ENCODE assay signal across 13 cellular contexts in genomic region chr3:100269410-100270217, GRCh38. TPM values are rescaled to one million over a fixed set of nuclear protein-coding genes. Genes with fewer than 3 reads are reported as not detected.
A peak's percentile ranks its signal among the peaks of the same experiment; 100 is the strongest.
DNase-seq lines count a peak whose midpoint lies in the region; ATAC-seq, FAIRE-seq and TF ChIP-seq lines count a peak whose summit lies in the region.
"Had no signal": no experiment of that assay in that cellular context is flagged by ENCODE, and none has a peak within 500 bp of the region (broad histone marks: within the 10 kb centered on the region; RNA-seq: fewer than 3 reads in every experiment).

No MANE protein-coding gene starts in this region.

- intact Hi-C loops in aorta (cut with DNase I): no loop called here

- FAIRE-seq in A549 (lab: Jason Lieb, UNC): peak; percentile 32
- FAIRE-seq in GM19239 (lab: Jason Lieb, UNC): peak; percentile 62
- FAIRE-seq: H1 had no signal

- no peaks in the 10 kb centered on the region for H3K36me3 ChIP-seq in RWPE2 (ENCODE audit: low read depth)
- H3K36me3 ChIP-seq in fibroblast of lung (ENCODE audit: control insufficient read depth, insufficient read depth, low read length): no peaks in the 10 kb centered on the region
- no peaks in the 10 kb centered on the region for H3K36me3 ChIP-seq in aorta (ENCODE audit: control insufficient read depth in 1 of 2, insufficient read depth in 2 of 2, low read length in 1 of 2)
- H3K36me3 ChIP-seq: right atrium auricular region, upper lobe of right lung had no signal

- CTCF ChIA-PET in A549 (lab: Yijun Ruan, JAX): interaction anchor here (2.0 kb wide), 1 partner anchor 15 kb away, joined by 6 read pairs; no protein-coding TSS in a partner anchor

- DNase-seq in A549 (ENCODE audit: low read depth in 1 of 2, low spot score in 1 of 2) (no peak), GM19239 (ENCODE audit: insufficient read length, low spot score) (no peak), RWPE2 (ENCODE audit: low spot score) (no peak), fibroblast of lung (ENCODE audit: low read depth in 2 of 2) (peak; percentile 86 to 100), aorta (no peak), NCI-H526 treated with DMSO at 0.1 percent for 48 hours (lab: John Stamatoyannopoulos, UW) (no peak), NCI-H1417 (lab: John Stamatoyannopoulos, UW) (no peak)
- DNase-seq: activated CD4-positive, alpha-beta T cell treated with anti-CD3 and anti-CD28 coated beads, Interleukin-2, amount 50 U/mL, for 4 hours; DND-41; upper lobe of right lung had no signal

- no peaks in the 10 kb centered on the region for H3K27me3 ChIP-seq in RWPE2 (ENCODE audit: insufficient read depth, poor library complexity, severe bottlenecking)
- H3K27me3 ChIP-seq in fibroblast of lung (ENCODE audit: control insufficient read depth, insufficient read depth, low read length): no peaks in the 10 kb centered on the region
- H3K27me3 ChIP-seq in aorta (ENCODE audit: control insufficient read depth in 1 of 2, insufficient read depth in 2 of 2, low read length in 1 of 2): no peaks in the 10 kb centered on the region
- H3K27me3 ChIP-seq: right atrium auricular region, upper lobe of right lung had no signal

- H3K4me1 ChIP-seq in A549 (no peaks in the 10 kb centered on the region), RWPE2 (ENCODE audit: insufficient read depth, poor library complexity, severe bottlenecking) (peaks cover 61% of the 10 kb centered on the region), fibroblast of lung (ENCODE audit: control insufficient read depth, extremely low read depth, insufficient read depth, low read length) (peaks cover 10% of the 10 kb centered on the region), aorta (ENCODE audit: control insufficient read depth in 1 of 2, insufficient read depth in 2 of 2, low read length in 2 of 2) (peaks cover 1 to 2% of the 10 kb centered on the region in 2 donors)

- ATAC-seq in A549 (no peak; a peak in 1 of 6 replicates), RWPE2 (ENCODE audit: low read depth) (peak; percentile 90), aorta (ENCODE audit: low FRiP score) (no peak), HG03342 (IDR thresholded peaks at IDR 0.05; ENCODE audit: unreplicated experiment) (no peak)
- ATAC-seq: upper lobe of right lung had no signal

- H3K4me3 ChIP-seq in A549 (no peak overlapping the region), RWPE2 (ENCODE audit: severe bottlenecking) (no peak overlapping the region), fibroblast of lung (replicated peaks in 1 of 4; ENCODE audit: control extremely low read depth in 1 of 4, insufficient read depth in 1 of 4, low read depth in 3 of 4, low read length in 4 of 4) (peak overlapping the region in 3 of 4 experiments; percentile 21 to 24 (median 21)), aorta (ENCODE audit: low read length in 2 of 2) (no peak overlapping the region)
- H3K4me3 ChIP-seq: right atrium auricular region, upper lobe of right lung had no signal

- WGBS in A549 (ENCODE audit: missing lambda C conversion rate): 73% methylated on average over 2 of the region's 2 CpGs
- whole genome bisulfite sequencing in aorta, 2 donors: 75 to 80% methylated on average over 2 of the region's 2 CpGs

- TF ChIP-seq EP300 in A549 (IDR thresholded peaks at IDR 0.05): no peak

- no peak overlapping the region for H3K4me2 ChIP-seq in A549
- H3K4me2 ChIP-seq in fibroblast of lung (ENCODE audit: extremely low read depth, insufficient read depth, low read length): peak overlapping the region; percentile 77

- no peak overlapping the region for H3K27ac ChIP-seq in A549
- peak overlapping the region; percentile 98 for H3K27ac ChIP-seq in RWPE2 (ENCODE audit: poor library complexity, severe bottlenecking)
- H3K27ac ChIP-seq in fibroblast of lung (ENCODE audit: insufficient read depth, low read length): peak overlapping the region; percentile 74
- no peak overlapping the region for H3K27ac ChIP-seq in aorta (ENCODE audit: low read depth in 1 of 2, low read length in 2 of 2)
- H3K27ac ChIP-seq: right atrium auricular region, upper lobe of right lung had no signal

- no peak overlapping the region for H3K9ac ChIP-seq in fibroblast of lung (ENCODE audit: insufficient read depth, low read length)

- H3K79me2 ChIP-seq in fibroblast of lung (ENCODE audit: control insufficient read depth, insufficient read depth, low read length): peaks cover 77% of the 10 kb centered on the region

- H3K9me3 ChIP-seq in A549 (no peaks in the 10 kb centered on the region), RWPE2 (ENCODE audit: severe bottlenecking) (no peaks in the 10 kb centered on the region), fibroblast of lung (ENCODE audit: control insufficient read depth, insufficient read depth, low read depth, low read length) (no peaks in the 10 kb centered on the region), aorta (ENCODE audit: control insufficient read depth, low read length) (no peaks in the 10 kb centered on the region)
- H3K9me3 ChIP-seq: right atrium auricular region, upper lobe of right lung had no signal

- no peak overlapping the region for H2AFZ ChIP-seq in fibroblast of lung (ENCODE audit: low read length)

- no peak for TF ChIP-seq RAD21 in A549 (conservative IDR thresholded peaks at IDR 0.05 in 1 of 2, IDR thresholded peaks at IDR 0.05 in 1 of 2)

- H4K20me1 ChIP-seq in fibroblast of lung (ENCODE audit: control insufficient read depth, extremely low read depth, insufficient read depth, low read length): no peaks in the 10 kb centered on the region

- POLR2A ChIA-PET in A549 (lab: Yijun Ruan, JAX): interaction anchor here (1.0 kb wide), 1 partner anchor 9 kb away, joined by 3 read pairs; the partner anchor contains the start of gene TBC1D23

- no peak for TF ChIP-seq CTCF in A549 (IDR thresholded peaks at IDR 0.05)
- TF ChIP-seq CTCF in RWPE2 (IDR thresholded peaks at IDR 0.05; ENCODE audit: poor library complexity, severe bottlenecking): no peak
- TF ChIP-seq CTCF in fibroblast of lung (conservative IDR thresholded peaks at IDR 0.05 in 1 of 2, IDR thresholded peaks at IDR 0.05 in 1 of 2; ENCODE audit: low read depth in 1 of 2, low read length in 2 of 2): no peak

- TF ChIP-seq POLR2A in A549 (IDR thresholded peaks at IDR 0.05; ENCODE audit: low read length): no peak

TF ChIP-seq in A549, 52 proteins besides CTCF, POLR2A, EP300 and RAD21:
- TF ChIP-seq PHF8 (IDR thresholded peaks at IDR 0.05; ENCODE audit: borderline replicate concordance, low read depth) (no peak), HOXB13 (CRISPR knock-in tag; IDR thresholded peaks at IDR 0.05; ENCODE audit: low read depth) (no peak), ELK1 (IDR thresholded peaks at IDR 0.05; ENCODE audit: low read depth, low read length) (no peak), FOSL2 (IDR thresholded peaks at IDR 0.05) (no peak), FOSL2 (CRISPR knock-in tag; IDR thresholded peaks at IDR 0.05) (no peak), NPAS2 (CRISPR knock-in tag; IDR thresholded peaks at IDR 0.05; ENCODE audit: borderline replicate concordance) (no peak), HOXB5 (CRISPR knock-in tag; IDR thresholded peaks at IDR 0.05) (no peak), MYC (IDR thresholded peaks at IDR 0.05; ENCODE audit: borderline replicate concordance, low read length) (no peak), ZFP36 (IDR thresholded peaks at IDR 0.05; ENCODE audit: borderline replicate concordance, partially characterized antibody) (no peak), TP53 (CRISPR knock-in tag; IDR thresholded peaks at IDR 0.05) (no peak)

RNA-seq across cellular contexts. Expression of gene TBC1D23, which starts 8.8 kb away (rescaled TPM):
- 29.4 and 31.3 TPM in 2 replicates for polyA plus RNA-seq in A549 (2011; rRNA removed)
- 3.2 and 3.8 TPM in 2 replicates for polyA plus RNA-seq in A549 (2012; cell fraction: cytosol; rRNA removed)
- polyA plus RNA-seq in A549 (2012; cell fraction: nucleus; rRNA removed): 2.1 and 5.2 TPM in 2 replicates
- 13.4 to 14.5 TPM (median 14.3 TPM) in 3 replicates for polyA plus RNA-seq in A549 (2017; fragmentation: RNase III; extraction: RNeasy Plus Mini Kit Qiagen cat#74134 plus additional on column Dnase treatment)
- 17.8 and 18.4 TPM in 2 replicates for polyA minus RNA-seq in A549 (2011; rRNA and poly(A)+ RNA removed)
- total RNA-seq in fibroblast of lung: 80.1 and 121 TPM in 2 replicates
- polyA plus RNA-seq in fibroblast of lung: 54.9 and 55.7 TPM in 2 replicates
- polyA plus RNA-seq in fibroblast of lung (2012): 33.9 and 35.2 TPM in 2 replicates
- polyA minus RNA-seq in fibroblast of lung (ENCODE audit: low replicate concordance): 8.2 and 12.6 TPM in 2 replicates
- 10 to 100 TPM; 44.1 to 59.3 TPM for total RNA-seq in aorta
- 10 to 100 TPM; 19.5 to 22.5 TPM for polyA plus RNA-seq in aorta

Comparison
In these comparisons a context has a peak if more than half of its experiments do, and no peak if none do; other contexts are left out.
1. DNase-seq: peak in fibroblast of lung (2 of 2); none in A549 (0 of 2), GM19239 (single experiment), RWPE2 (single experiment), aorta (0 of 2), NCI-H526 treated with DMSO at 0.1 percent for 48 hours (single experiment) and NCI-H1417 (0 of 3).
2. H3K27ac ChIP-seq: peak in RWPE2 (single experiment) and fibroblast of lung (single experiment); none in A549 (0 of 2) and aorta (0 of 2).
3. H3K4me3 ChIP-seq: peak in fibroblast of lung (3 of 4); none in A549 (single experiment), RWPE2 (single experiment) and aorta (0 of 2).